In genomic region chr5:5291357-5291756, GRCh38 we compare ENCODE assay signal across 21 cellular contexts.
DNase-seq lines count a peak whose midpoint lies in the region; ATAC-seq and TF ChIP-seq lines count a peak whose summit lies in the region.
"Had no signal": no experiment of that assay in that cellular context is flagged by ENCODE, and none has a peak within 500 bp of the region (broad histone marks: within the 10 kb centered on the region; RNA-seq: fewer than 3 reads in every experiment).

No MANE protein-coding gene starts in this region.

- no peaks in the 10 kb centered on the region for H3K36me3 Mint-ChIP-seq in stimulated activated naive B cell treated with anti-CD40 and anti-IgM and Interleukin-4, amounts not matched to agents 10 μg/mL and 1 μg/mL and 100 μg/mL, for 72 hours
- H3K36me3 Mint-ChIP-seq: activated naive CD4-positive, alpha-beta T cell treated with anti-CD3 and anti-CD28 coated beads, Interleukin-2, amount 10 ng/mL, durations not matched to agents 7 days and 5 days; CD4-positive, alpha-beta memory T cell had no signal

- no peak overlapping the region for H3K4me3 Mint-ChIP-seq in stimulated activated naive B cell treated with anti-CD40 and anti-IgM and Interleukin-4, amounts not matched to agents 10 μg/mL and 1 μg/mL and 100 μg/mL, for 72 hours
- H3K4me3 Mint-ChIP-seq: activated CD4-positive, alpha-beta memory T cell treated with anti-CD3 and anti-CD28 coated beads, Interleukin-2, amount 10 ng/mL, durations not matched to agents 7 days and 5 days; activated naive CD4-positive, alpha-beta T cell treated with anti-CD3 and anti-CD28 coated beads, Interleukin-2, amount 10 ng/mL, durations not matched to agents 7 days and 5 days; activated T-cell treated with anti-CD3 and anti-CD28 coated beads, Interleukin-2, amount 50 U/mL, for 24 hours; CD4-positive, alpha-beta memory T cell; dendritic cell treated with granulocyte-macrophage colony-stimulating factor and Interleukin-4, amounts not matched to agents 40 ng/mL and 50 ng/mL, for 4 days; stimulated activated naive CD8-positive, alpha-beta T cell treated with anti-CD3 and anti-CD28 coated beads, Interleukin-15, amount 100 ng/mL, for 72 hours; T-helper 1 cell treated with Interleukin-12 subunit alpha and Interleukin-12 subunit beta and Interleukin-4 antibody, amounts not matched to agents 30 μg/mL and 1 μg/mL, for 36 hours had no signal

- H3K36me3 ChIP-seq in right atrium auricular region, result no peaks in the 10 kb centered on the region
- H3K36me3 ChIP-seq in brain microvascular endothelial cell (replicated peaks), result no peaks in the 10 kb centered on the region
- H3K36me3 ChIP-seq in thyroid gland, result no peaks in the 10 kb centered on the region
- H3K36me3 ChIP-seq: ascending aorta, upper lobe of right lung had no signal

- H3K4me1 Mint-ChIP-seq in stimulated activated naive B cell treated with anti-CD40 and anti-IgM and Interleukin-4, amounts not matched to agents 10 μg/mL and 1 μg/mL and 100 μg/mL, for 72 hours, result no peaks in the 10 kb centered on the region
- H3K4me1 Mint-ChIP-seq: activated CD4-positive, alpha-beta memory T cell treated with anti-CD3 and anti-CD28 coated beads, Interleukin-2, amount 10 ng/mL, durations not matched to agents 7 days and 5 days; activated naive CD4-positive, alpha-beta T cell treated with anti-CD3 and anti-CD28 coated beads, Interleukin-2, amount 10 ng/mL, durations not matched to agents 7 days and 5 days; CD4-positive, alpha-beta memory T cell; stimulated activated naive CD8-positive, alpha-beta T cell treated with anti-CD3 and anti-CD28 coated beads, Interleukin-15, amount 100 ng/mL, for 72 hours had no signal

- H3K4me1 ChIP-seq in right atrium auricular region (no peaks in the 10 kb centered on the region), thyroid gland (no peaks in the 10 kb centered on the region)
- H3K4me1 ChIP-seq: ascending aorta, upper lobe of right lung had no signal

- 60 to 69% methylated on average over 6 to 7 of the region's 7 CpGs for WGBS in thyroid gland, 2 donors

- ATAC-seq in left ventricle myocardium superior, result no peak
- no peak for ATAC-seq in stimulated activated naive B cell treated with anti-CD40 and anti-IgM and Interleukin-4, amounts not matched to agents 10 μg/mL and 1 μg/mL and 100 μg/mL, for 72 hours (replicated peaks)
- ATAC-seq: stimulated activated naive CD8-positive, alpha-beta T cell treated with anti-CD3 and anti-CD28 coated beads, Interleukin-15, amount 100 ng/mL, for 72 hours; upper lobe of right lung had no signal

- intact Hi-C loops in left ventricle myocardium superior (cut with micrococcal nuclease) (no loop called here), thyroid gland (cut with DNase I) (no loop called here)

- H3K9me3 Mint-ChIP-seq in stimulated activated naive B cell treated with anti-CD40 and anti-IgM and Interleukin-4, amounts not matched to agents 10 μg/mL and 1 μg/mL and 100 μg/mL, for 72 hours, result peaks cover 8 to 14% of the 10 kb centered on the region in 2 donors
- H3K9me3 Mint-ChIP-seq: activated T-cell treated with anti-CD3 and anti-CD28 coated beads, Interleukin-2, amount 50 U/mL, for 24 hours had no signal

- peak; percentile 46 for DNase-seq in left ventricle myocardium superior
- DNase-seq in right atrium auricular region (ENCODE audit: low spot score), result no peak
- DNase-seq in brain microvascular endothelial cell, result peak; percentile 51
- DNase-seq in left kidney (ENCODE audit: low read depth, low spot score), result peak; percentile 12
- DNase-seq in thyroid gland, result peak; percentile 17 to 28
- no peak for DNase-seq in stimulated activated naive B cell treated with anti-CD40 and anti-IgM and Interleukin-4, amounts not matched to agents 10 μg/mL and 1 μg/mL and 100 μg/mL, for 72 hours
- no peak for DNase-seq in NCI-H2196 (lab: John Stamatoyannopoulos, UW; ENCODE audit: unreplicated experiment)
- no peak for DNase-seq in NCI-H526 treated with DMSO at 0.1 percent for 48 hours (lab: John Stamatoyannopoulos, UW)
- DNase-seq: activated CD4-positive, alpha-beta memory T cell treated with anti-CD3 and anti-CD28 coated beads, Interleukin-2, amount 10 ng/mL, durations not matched to agents 7 days and 5 days; activated naive CD4-positive, alpha-beta T cell treated with anti-CD3 and anti-CD28 coated beads, Interleukin-2, amount 10 ng/mL, durations not matched to agents 7 days and 5 days; activated T-cell treated with anti-CD3 and anti-CD28 coated beads, Interleukin-2, amount 50 U/mL, for 24 hours; CD4-positive, alpha-beta memory T cell; midbrain; NCI-H187; NCI-H446; SHP77 treated with DMSO at 0.1 percent for 48 hours; stimulated activated naive CD8-positive, alpha-beta T cell treated with anti-CD3 and anti-CD28 coated beads, Interleukin-15, amount 100 ng/mL, for 72 hours; upper lobe of right lung had no signal

- H3K27ac ChIP-seq in right atrium auricular region, result no peak overlapping the region
- H3K27ac ChIP-seq in brain microvascular endothelial cell, result no peak overlapping the region
- H3K27ac ChIP-seq in thyroid gland, result no peak overlapping the region
- H3K27ac ChIP-seq: ascending aorta, upper lobe of right lung had no signal

- no peaks in the 10 kb centered on the region for H3K9me3 ChIP-seq in right atrium auricular region
- no peaks in the 10 kb centered on the region for H3K9me3 ChIP-seq in thyroid gland
- H3K9me3 ChIP-seq: upper lobe of right lung had no signal

- no peak overlapping the region for H3K27ac Mint-ChIP-seq in stimulated activated naive B cell treated with anti-CD40 and anti-IgM and Interleukin-4, amounts not matched to agents 10 μg/mL and 1 μg/mL and 100 μg/mL, for 72 hours
- H3K27ac Mint-ChIP-seq: activated CD4-positive, alpha-beta memory T cell treated with anti-CD3 and anti-CD28 coated beads, Interleukin-2, amount 10 ng/mL, durations not matched to agents 7 days and 5 days; activated naive CD4-positive, alpha-beta T cell treated with anti-CD3 and anti-CD28 coated beads, Interleukin-2, amount 10 ng/mL, durations not matched to agents 7 days and 5 days; activated T-cell treated with anti-CD3 and anti-CD28 coated beads, Interleukin-2, amount 50 U/mL, for 24 hours; CD4-positive, alpha-beta memory T cell; dendritic cell treated with granulocyte-macrophage colony-stimulating factor and Interleukin-4, amounts not matched to agents 40 ng/mL and 50 ng/mL, for 4 days; stimulated activated naive CD8-positive, alpha-beta T cell treated with anti-CD3 and anti-CD28 coated beads, Interleukin-15, amount 100 ng/mL, for 72 hours; T-helper 1 cell treated with Interleukin-12 subunit alpha and Interleukin-12 subunit beta and Interleukin-4 antibody, amounts not matched to agents 30 μg/mL and 1 μg/mL, for 36 hours had no signal

- in situ Hi-C loops in brain microvascular endothelial cell (cut with HindIII; ENCODE audit: low pct_ligation_motif_present, low sequenced_read_pairs), result no loop called here

- TF ChIP-seq POLR2A in thyroid gland (IDR thresholded peaks at IDR 0.05), result no peak

- H3K4me3 ChIP-seq in right atrium auricular region (no peak overlapping the region), brain microvascular endothelial cell (ENCODE audit: low read depth, low read length) (no peak overlapping the region), thyroid gland (replicated peaks in 1 of 3) (no peak overlapping the region)
- H3K4me3 ChIP-seq: ascending aorta, upper lobe of right lung had no signal

- H3K27me3 ChIP-seq in right atrium auricular region (no peaks in the 10 kb centered on the region), brain microvascular endothelial cell (replicated peaks) (no peaks in the 10 kb centered on the region), thyroid gland (no peaks in the 10 kb centered on the region)
- H3K27me3 ChIP-seq: ascending aorta, upper lobe of right lung had no signal

- H3K27me3 Mint-ChIP-seq in stimulated activated naive B cell treated with anti-CD40 and anti-IgM and Interleukin-4, amounts not matched to agents 10 μg/mL and 1 μg/mL and 100 μg/mL, for 72 hours, result no peaks in the 10 kb centered on the region
- H3K27me3 Mint-ChIP-seq: activated CD4-positive, alpha-beta memory T cell treated with anti-CD3 and anti-CD28 coated beads, Interleukin-2, amount 10 ng/mL, durations not matched to agents 7 days and 5 days; activated naive CD4-positive, alpha-beta T cell treated with anti-CD3 and anti-CD28 coated beads, Interleukin-2, amount 10 ng/mL, durations not matched to agents 7 days and 5 days; CD4-positive, alpha-beta memory T cell; dendritic cell treated with granulocyte-macrophage colony-stimulating factor and Interleukin-4, amounts not matched to agents 40 ng/mL and 50 ng/mL, for 4 days; stimulated activated naive CD8-positive, alpha-beta T cell treated with anti-CD3 and anti-CD28 coated beads, Interleukin-15, amount 100 ng/mL, for 72 hours had no signal

- no peak for TF ChIP-seq CTCF in right atrium auricular region (IDR thresholded peaks at IDR 0.05)
- no peak for TF ChIP-seq CTCF in brain microvascular endothelial cell (IDR thresholded peaks at IDR 0.05; ENCODE audit: low read depth, low read length, missing control alignments)
- no peak for TF ChIP-seq CTCF in thyroid gland (IDR thresholded peaks at IDR 0.05)

Comparison
In these comparisons a context has a peak if more than half of its experiments do, and no peak if none do; other contexts are left out.
1. DNase-seq: peak in left ventricle myocardium superior (single experiment), brain microvascular endothelial cell (single experiment), left kidney (single experiment) and thyroid gland (2 of 2); none in right atrium auricular region (single experiment), stimulated activated naive B cell treated with anti-CD40 and anti-IgM and Interleukin-4, amounts not matched to agents 10 μg/mL and 1 μg/mL and 100 μg/mL, for 72 hours (single experiment), NCI-H2196 (single experiment) and NCI-H526 treated with DMSO at 0.1 percent for 48 hours (single experiment).